ENCODE assay signal across 1 cellular context in the genomic region with DNA sequence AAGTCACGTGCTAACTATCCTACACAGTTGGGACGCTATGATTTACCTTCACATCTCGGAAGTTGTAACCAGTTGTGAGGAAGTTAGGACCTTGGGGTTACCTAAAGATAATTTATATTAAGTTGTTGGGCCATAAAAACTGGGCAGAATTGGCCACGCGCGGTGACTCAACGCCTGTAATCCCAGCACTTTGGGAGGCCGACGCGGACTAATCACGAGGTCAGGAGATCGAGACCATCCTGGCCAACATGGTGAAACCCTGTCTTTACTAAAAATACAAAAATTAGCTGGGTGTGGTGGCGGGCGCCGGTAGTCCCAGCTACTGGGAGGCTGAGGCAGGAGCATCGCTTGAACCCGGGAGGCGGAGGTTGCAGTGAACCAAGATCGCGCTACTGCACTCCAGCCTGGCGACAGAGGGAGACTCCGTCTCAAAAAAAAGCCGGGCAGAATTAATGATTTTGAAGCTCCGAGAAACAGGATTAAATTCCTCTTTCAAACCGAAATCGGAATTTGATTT.
A peak's percentile ranks its signal among the peaks of the same experiment; 100 is the strongest.
TF ChIP-seq lines count a peak whose summit lies in the region.

No MANE protein-coding gene starts in this region.

TF ChIP-seq in GM12878, 131 proteins besides CTCF, POLR2A, EP300 and RAD21:
- TF ChIP-seq NBN (IDR thresholded peaks at IDR 0.05) (peak; percentile 73; the same call in 1 of the 2 replicates), MTA2 (IDR thresholded peaks at IDR 0.05; ENCODE audit: low read depth) (peak; percentile 30; the same call in 1 of the 2 replicates), RAD51 (IDR thresholded peaks at IDR 0.05) (peak; percentile 79), ZNF24 (IDR thresholded peaks at IDR 0.05) (peak; percentile 96), BHLHE40 (IDR thresholded peaks at IDR 0.05; ENCODE audit: borderline replicate concordance in 1 of 2, low read depth in 2 of 2, low read length in 1 of 2) (peak; percentile 66 to 73; a peak in 3 of 4 replicates), SMARCA5 (IDR thresholded peaks at IDR 0.05) (peak; percentile 43; the same call in 1 of the 2 replicates), ZNF217 (IDR thresholded peaks at IDR 0.05) (0 out of 2 replicates have a peak, but pooled peaks have one; percentile 32)
- TF ChIP-seq, protein P1, sequence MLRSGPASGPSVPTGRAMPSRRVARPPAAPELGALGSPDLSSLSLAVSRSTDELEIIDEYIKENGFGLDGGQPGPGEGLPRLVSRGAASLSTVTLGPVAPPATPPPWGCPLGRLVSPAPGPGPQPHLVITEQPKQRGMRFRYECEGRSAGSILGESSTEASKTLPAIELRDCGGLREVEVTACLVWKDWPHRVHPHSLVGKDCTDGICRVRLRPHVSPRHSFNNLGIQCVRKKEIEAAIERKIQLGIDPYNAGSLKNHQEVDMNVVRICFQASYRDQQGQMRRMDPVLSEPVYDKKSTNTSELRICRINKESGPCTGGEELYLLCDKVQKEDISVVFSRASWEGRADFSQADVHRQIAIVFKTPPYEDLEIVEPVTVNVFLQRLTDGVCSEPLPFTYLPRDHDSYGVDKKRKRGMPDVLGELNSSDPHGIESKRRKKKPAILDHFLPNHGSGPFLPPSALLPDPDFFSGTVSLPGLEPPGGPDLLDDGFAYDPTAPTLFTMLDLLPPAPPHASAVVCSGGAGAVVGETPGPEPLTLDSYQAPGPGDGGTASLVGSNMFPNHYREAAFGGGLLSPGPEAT (IDR thresholded peaks at IDR 0.05; ENCODE audit: low read depth) = peak; percentile 38; the same call in 1 of the 2 replicates
- TF ChIP-seq, protein P2, sequence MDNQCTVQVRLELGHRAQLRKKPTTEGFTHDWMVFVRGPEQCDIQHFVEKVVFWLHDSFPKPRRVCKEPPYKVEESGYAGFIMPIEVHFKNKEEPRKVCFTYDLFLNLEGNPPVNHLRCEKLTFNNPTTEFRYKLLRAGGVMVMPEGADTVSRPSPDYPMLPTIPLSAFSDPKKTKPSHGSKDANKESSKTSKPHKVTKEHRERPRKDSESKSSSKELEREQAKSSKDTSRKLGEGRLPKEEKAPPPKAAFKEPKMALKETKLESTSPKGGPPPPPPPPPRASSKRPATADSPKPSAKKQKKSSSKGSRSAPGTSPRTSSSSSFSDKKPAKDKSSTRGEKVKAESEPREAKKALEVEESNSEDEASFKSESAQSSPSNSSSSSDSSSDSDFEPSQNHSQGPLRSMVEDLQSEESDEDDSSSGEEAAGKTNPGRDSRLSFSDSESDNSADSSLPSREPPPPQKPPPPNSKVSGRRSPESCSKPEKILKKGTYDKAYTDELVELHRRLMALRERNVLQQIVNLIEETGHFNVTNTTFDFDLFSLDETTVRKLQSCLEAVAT (IDR thresholded peaks at IDR 0.05) = peak; percentile 82
